8 cellular contexts compared by ENCODE assay signal in genomic region chr6:13237318-13237717, GRCh38.
"Had no signal": no experiment of that assay in that cellular context is flagged by ENCODE, and none has a peak within 500 bp of the region (broad histone marks: within the 10 kb centered on the region; RNA-seq: fewer than 3 reads in every experiment).

No MANE protein-coding gene starts in this region.

- H3K27ac ChIP-seq: GM23248, HL-60 had no signal

- H3K4me3 ChIP-seq: GM23248, HAP-1 had no signal

- H3K9me3 ChIP-seq: HAP-1 had no signal

- DNase-seq: GM23248, GOT3, H7, HFFc6 had no signal

- H3K4me1 ChIP-seq: HAP-1 had no signal

- H3K36me3 ChIP-seq: HAP-1 had no signal

- ATAC-seq: HCT116, HepG2 had no signal
